In the genomic region with DNA sequence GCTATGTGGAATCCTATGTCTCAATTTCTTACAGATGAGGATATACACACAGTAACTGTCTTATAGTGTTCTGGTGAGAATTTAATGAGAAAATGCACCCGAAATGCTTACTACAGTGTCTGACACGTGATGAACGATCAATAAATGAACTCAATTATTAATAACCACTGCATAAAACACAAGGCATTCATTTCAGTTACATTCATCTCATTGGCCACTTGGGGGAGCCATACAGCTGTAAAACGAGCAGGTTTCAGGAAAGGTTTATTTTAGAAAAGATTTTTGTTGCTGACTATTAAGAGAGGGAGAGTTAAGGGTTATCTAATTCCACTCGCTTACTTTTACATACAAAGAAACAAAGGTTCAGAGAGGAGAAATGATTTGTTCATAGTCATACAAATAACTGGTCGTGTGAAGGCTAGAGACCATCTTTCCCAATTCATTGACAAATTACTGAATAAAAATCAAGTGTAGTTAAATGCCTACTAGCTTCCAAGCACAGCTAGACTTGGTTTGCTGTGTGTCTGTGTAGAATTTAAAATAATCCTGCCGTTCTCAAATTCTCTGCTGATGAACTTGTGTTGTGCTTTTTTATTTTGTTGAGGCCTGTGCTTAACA, we compare ENCODE assay signal across 8 cellular contexts.
DNase-seq lines count a peak whose midpoint lies in the region; ATAC-seq and TF ChIP-seq lines count a peak whose summit lies in the region.

No MANE protein-coding gene starts in this region.

- H3K4me1 Mint-ChIP-seq in activated naive CD8-positive, alpha-beta T cell treated with anti-CD3 and anti-CD28 coated beads, Interleukin-2, amount 50 U/mL, for 24 hours, result no peaks in the 10 kb centered on the region

- intact Hi-C loops in Right ventricle myocardium inferior (cut with DNase I), result loop anchor here (2.0 to 10.0 kb wide), 3 partner anchors 486 to 822 kb away; no protein-coding TSS in a partner anchor
- intact Hi-C loops in right cardiac atrium (cut with DNase I), result loop anchor here in 3 of 4 donors (5.0 to 10.0 kb wide), 3 partner anchors 484 to 824 kb away; a partner anchor contains a TSS

- no peaks in the 10 kb centered on the region for H3K27me3 Mint-ChIP-seq in activated naive CD8-positive, alpha-beta T cell treated with anti-CD3 and anti-CD28 coated beads, Interleukin-2, amount 50 U/mL, for 24 hours

- no peaks in the 10 kb centered on the region for H3K9me3 ChIP-seq in cardiac muscle cell (ENCODE audit: low read depth)
- no peaks in the 10 kb centered on the region for H3K9me3 ChIP-seq in right cardiac atrium (ENCODE audit: control insufficient read depth, low read length)

- H3K9me3 Mint-ChIP-seq in activated naive CD8-positive, alpha-beta T cell treated with anti-CD3 and anti-CD28 coated beads, Interleukin-2, amount 50 U/mL, for 24 hours, result no peaks in the 10 kb centered on the region

- 7% methylated on average over 7 of the region's 7 CpGs for WGBS in right cardiac atrium

- no peaks in the 10 kb centered on the region for H3K36me3 ChIP-seq in cardiac muscle cell

- no peak overlapping the region for H3K4me3 ChIP-seq in cardiac muscle cell
- H3K4me3 ChIP-seq in right cardiac atrium (ENCODE audit: low read length), result no peak overlapping the region

- peak; percentile 77 for TF ChIP-seq CTCF in cardiac muscle cell (IDR thresholded peaks at IDR 0.05; ENCODE audit: low read depth, low read length)

- H3K4me3 Mint-ChIP-seq in activated naive CD8-positive, alpha-beta T cell treated with anti-CD3 and anti-CD28 coated beads, Interleukin-2, amount 50 U/mL, for 24 hours, result no peak overlapping the region

- ATAC-seq in Right ventricle myocardium inferior, result no peak
- ATAC-seq in activated naive CD8-positive, alpha-beta T cell treated with anti-CD3 and anti-CD28 coated beads, Interleukin-2, amount 50 U/mL, for 24 hours, result no peak
- ATAC-seq in right cardiac atrium, result peak; percentile 39 to 61
- ATAC-seq in GM18861 (IDR thresholded peaks at IDR 0.05; ENCODE audit: unreplicated experiment), result no peak

- H3K36me3 Mint-ChIP-seq in activated naive CD8-positive, alpha-beta T cell treated with anti-CD3 and anti-CD28 coated beads, Interleukin-2, amount 50 U/mL, for 24 hours (ENCODE audit: low read depth), result no peaks in the 10 kb centered on the region

- DNase-seq in cardiac muscle cell (ENCODE audit: low read depth in 1 of 2, low spot score in 1 of 2) (peak; percentile 71 to 83), Right ventricle myocardium inferior (ENCODE audit: missing footprints) (no peak), NAMALWA (ENCODE audit: low spot score) (peak; percentile 55), right cardiac atrium (no peak), smooth muscle cell of the brain vasculature (ENCODE audit: low read depth, low spot score) (peak; percentile 61)
- peak; percentile 15 for DNase-seq in activated naive CD8-positive, alpha-beta T cell treated with anti-CD3 and anti-CD28 coated beads, Interleukin-2, amount 50 U/mL, for 24 hours
- no peak for DNase-seq in activated CD8-positive, alpha-beta memory T cell treated with anti-CD3 and anti-CD28 coated beads, Interleukin-2, amount 50 U/mL, for 48 hours

- H3K4me1 ChIP-seq in cardiac muscle cell (ENCODE audit: low read depth), result peaks cover 9% of the 10 kb centered on the region
- peaks cover 1% of the 10 kb centered on the region for H3K4me1 ChIP-seq in right cardiac atrium (ENCODE audit: control insufficient read depth, insufficient read depth, low read length)

- peak overlapping the region; percentile 73 for H3K27ac ChIP-seq in cardiac muscle cell
- no peak overlapping the region for H3K27ac ChIP-seq in right cardiac atrium (ENCODE audit: low read length)

- no peak overlapping the region for H3K27ac Mint-ChIP-seq in activated naive CD8-positive, alpha-beta T cell treated with anti-CD3 and anti-CD28 coated beads, Interleukin-2, amount 50 U/mL, for 24 hours

- no peaks in the 10 kb centered on the region for H3K27me3 ChIP-seq in cardiac muscle cell
- no peaks in the 10 kb centered on the region for H3K27me3 ChIP-seq in right cardiac atrium (ENCODE audit: control insufficient read depth, insufficient read depth)

Comparison
In these comparisons a context has a peak if more than half of its experiments do, and no peak if none do; other contexts are left out.
1. DNase-seq: peak in cardiac muscle cell (2 of 2), NAMALWA (single experiment), activated naive CD8-positive, alpha-beta T cell treated with anti-CD3 and anti-CD28 coated beads, Interleukin-2, amount 50 U/mL, for 24 hours (single experiment) and smooth muscle cell of the brain vasculature (single experiment); none in Right ventricle myocardium inferior (single experiment), right cardiac atrium (0 of 3) and activated CD8-positive, alpha-beta memory T cell treated with anti-CD3 and anti-CD28 coated beads, Interleukin-2, amount 50 U/mL, for 48 hours (single experiment).
2. ATAC-seq: peak in right cardiac atrium (2 of 2); none in Right ventricle myocardium inferior (single experiment), activated naive CD8-positive, alpha-beta T cell treated with anti-CD3 and anti-CD28 coated beads, Interleukin-2, amount 50 U/mL, for 24 hours (single experiment) and GM18861 (single experiment).